Comparison of ENCODE assay signal across 2 cellular contexts in the genomic region with DNA sequence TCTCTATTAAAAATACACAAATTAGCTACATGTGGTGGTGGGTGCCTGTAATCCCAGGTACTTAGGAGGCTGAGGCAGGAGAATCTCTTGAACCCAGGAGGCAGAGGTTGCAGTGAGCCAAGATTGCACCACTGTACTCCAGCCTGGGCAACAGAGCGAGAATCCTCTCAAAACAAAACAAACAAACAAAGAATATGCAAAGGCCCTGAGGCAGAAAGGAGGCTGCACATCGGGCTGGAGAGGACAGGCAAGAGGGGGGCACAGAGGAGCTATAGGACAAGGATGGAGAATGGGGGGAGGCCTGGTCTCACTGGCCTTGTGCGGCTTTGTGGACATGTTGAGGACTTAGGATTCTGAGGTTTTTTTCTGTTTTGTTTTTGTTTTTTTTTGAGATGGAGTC.
TF ChIP-seq lines count a peak whose summit lies in the region.

No MANE protein-coding gene starts in this region.

TF ChIP-seq in HEK293, 187 proteins besides CTCF, POLR2A, EP300 and RAD21:
- TF ChIP-seq ZNF623 (tag by site-specific recombination; IDR thresholded peaks at IDR 0.05) (peak; percentile 95), ZNF510 (tag by site-specific recombination; IDR thresholded peaks at IDR 0.05; ENCODE audit: insufficient replicate concordance) (no peak), ZBTB11 (tag by site-specific recombination; conservative IDR thresholded peaks at IDR 0.05; ENCODE audit: low read depth) (no peak)
- TF ChIP-seq, protein P1, sequence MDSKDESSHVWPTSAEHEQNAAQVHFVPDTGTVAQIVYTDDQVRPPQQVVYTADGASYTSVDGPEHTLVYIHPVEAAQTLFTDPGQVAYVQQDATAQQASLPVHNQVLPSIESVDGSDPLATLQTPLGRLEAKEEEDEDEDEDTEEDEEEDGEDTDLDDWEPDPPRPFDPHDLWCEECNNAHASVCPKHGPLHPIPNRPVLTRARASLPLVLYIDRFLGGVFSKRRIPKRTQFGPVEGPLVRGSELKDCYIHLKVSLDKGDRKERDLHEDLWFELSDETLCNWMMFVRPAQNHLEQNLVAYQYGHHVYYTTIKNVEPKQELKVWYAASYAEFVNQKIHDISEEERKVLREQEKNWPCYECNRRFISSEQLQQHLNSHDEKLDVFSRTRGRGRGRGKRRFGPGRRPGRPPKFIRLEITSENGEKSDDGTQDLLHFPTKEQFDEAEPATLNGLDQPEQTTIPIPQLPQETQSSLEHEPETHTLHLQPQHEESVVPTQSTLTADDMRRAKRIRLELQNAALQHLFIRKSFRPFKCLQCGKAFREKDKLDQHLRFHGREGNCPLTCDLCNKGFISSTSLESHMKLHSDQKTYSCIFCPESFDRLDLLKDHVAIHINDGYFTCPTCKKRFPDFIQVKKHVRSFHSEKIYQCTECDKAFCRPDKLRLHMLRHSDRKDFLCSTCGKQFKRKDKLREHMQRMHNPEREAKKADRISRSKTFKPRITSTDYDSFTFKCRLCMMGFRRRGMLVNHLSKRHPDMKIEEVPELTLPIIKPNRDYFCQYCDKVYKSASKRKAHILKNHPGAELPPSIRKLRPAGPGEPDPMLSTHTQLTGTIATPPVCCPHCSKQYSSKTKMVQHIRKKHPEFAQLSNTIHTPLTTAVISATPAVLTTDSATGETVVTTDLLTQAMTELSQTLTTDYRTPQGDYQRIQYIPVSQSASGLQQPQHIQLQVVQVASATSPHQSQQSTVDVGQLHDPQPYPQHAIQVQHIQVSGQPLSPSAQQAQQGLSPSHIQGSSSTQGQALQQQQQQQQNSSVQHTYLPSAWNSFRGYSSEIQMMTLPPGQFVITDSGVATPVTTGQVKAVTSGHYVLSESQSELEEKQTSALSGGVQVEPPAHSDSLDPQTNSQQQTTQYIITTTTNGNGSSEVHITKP (tag by site-specific recombination; IDR thresholded peaks at IDR 0.05), result no peak

TF ChIP-seq in K562, 482 proteins besides CTCF, POLR2A, EP300 and RAD21:
- TF ChIP-seq RBM25 (IDR thresholded peaks at IDR 0.05; ENCODE audit: low read depth, low read length, severe bottlenecking) (peak; percentile 47), ZNF165 (CRISPR knock-in tag; IDR thresholded peaks at IDR 0.05; ENCODE audit: borderline replicate concordance) (no peak)
